ENCODE assay signal across 11 cellular contexts in genomic region chr12:21775130-21775920, GRCh38. TPM values are rescaled to one million over a fixed set of nuclear protein-coding genes. Genes with fewer than 3 reads are reported as not detected.
A peak's percentile ranks its signal among the peaks of the same experiment; 100 is the strongest.
DNase-seq lines count a peak whose midpoint lies in the region; ATAC-seq, FAIRE-seq and TF ChIP-seq lines count a peak whose summit lies in the region.
"Had no signal": no experiment of that assay in that cellular context is flagged by ENCODE, and none has a peak within 500 bp of the region (broad histone marks: within the 10 kb centered on the region; RNA-seq: fewer than 3 reads in every experiment).

No MANE protein-coding gene starts in this region.

- no peak for TF ChIP-seq RAD21 in HepG2 (CRISPR knock-in tag; IDR thresholded peaks at IDR 0.05)

- TF ChIP-seq EP300 in HepG2 (IDR thresholded peaks at IDR 0.05; ENCODE audit: low read depth in 2 of 2, low read length in 2 of 2) (no peak), HepG2 (CRISPR knock-in tag; IDR thresholded peaks at IDR 0.05; ENCODE audit: borderline replicate concordance) (no peak), stomach (IDR thresholded peaks at IDR 0.05) (no peak)

- no peak overlapping the region for H3K27ac ChIP-seq in HUES64 (ENCODE audit: low read depth, low read length)
- H3K27ac ChIP-seq in HepG2 (ENCODE audit: extremely low read length, insufficient read depth, low read length): no peak overlapping the region
- H3K27ac ChIP-seq in stomach: peak overlapping the region in 4 of 5 donors; percentile 81 to 92 (median 84)
- H3K27ac ChIP-seq in OCI-LY7 (ENCODE audit: low read depth, low read length, poor library complexity, severe bottlenecking): no peak overlapping the region
- H3K27ac ChIP-seq: SJSA1 had no signal

- 42% methylated on average over 14 of the region's 14 CpGs for WGBS in HUES64
- 60% methylated on average over 14 of the region's 14 CpGs for WGBS in HepG2 (ENCODE audit: low lambda C conversion rate)
- WGBS in stomach, 5 donors: 17 to 24% (median 21%) methylated on average over 14 of the region's 14 CpGs

- CTCF ChIA-PET in HepG2 (lab: Yijun Ruan, JAX; ENCODE audit: low intra/inter-chr PET ratio, low total read pairs): no interaction called here
- CTCF ChIA-PET in OCI-LY7 (lab: Charles Lee; ENCODE audit: unreplicated experiment): no interaction called here
- CTCF ChIA-PET in activated CD8-positive, alpha-beta memory T cell treated with anti-CD3 and anti-CD28 coated beads, Interleukin-2, amount 10 ng/mL, durations not matched to agents 7 days and 5 days (lab: Charles Lee): interaction anchor here (0.6 kb wide), 1 partner anchor 1088 kb away, joined by 3 read pairs; no protein-coding TSS in a partner anchor

- H3K4me1 ChIP-seq in HUES64 (ENCODE audit: insufficient read depth, low read length) (peaks cover 12% of the 10 kb centered on the region), HepG2 (ENCODE audit: insufficient read depth, low read length) (no peaks in the 10 kb centered on the region), stomach (peaks cover 0 to 29% (median 16%) of the 10 kb centered on the region in 4 donors), OCI-LY7 (ENCODE audit: insufficient read depth, low read length, poor library complexity, severe bottlenecking) (no peaks in the 10 kb centered on the region)
- H3K4me1 ChIP-seq: SJSA1 had no signal

- H3K9me3 ChIP-seq in HUES64 (ENCODE audit: insufficient read depth, low read depth, low read length) (no peaks in the 10 kb centered on the region), HepG2 (ENCODE audit: low read length) (no peaks in the 10 kb centered on the region), stomach (no peaks in the 10 kb centered on the region), OCI-LY7 (ENCODE audit: low read length) (no peaks in the 10 kb centered on the region)
- H3K9me3 ChIP-seq: SJSA1 had no signal

- H3K4me2 ChIP-seq in HepG2 (ENCODE audit: low read depth, low read length) (peak overlapping the region; percentile 7; the same call in 1 of the 2 replicates), OCI-LY7 (ENCODE audit: low read length) (no peak overlapping the region)

- intact Hi-C loops in HepG2 (cut with micrococcal nuclease; ENCODE audit: unreplicated experiment) (no loop called here), stomach (cut with DNase I; ENCODE audit: low total_unique reads) (no loop called here), OCI-LY7 (cut with micrococcal nuclease; ENCODE audit: unreplicated experiment) (no loop called here)

- no peaks in the 10 kb centered on the region for H3K36me3 Mint-ChIP-seq in chondrocyte (ENCODE audit: low read depth)
- H3K36me3 Mint-ChIP-seq in activated CD8-positive, alpha-beta memory T cell treated with anti-CD3 and anti-CD28 coated beads, Interleukin-2, amount 10 ng/mL, durations not matched to agents 7 days and 5 days: no peaks in the 10 kb centered on the region
- H3K36me3 Mint-ChIP-seq: immature natural killer cell had no signal

- in situ Hi-C loops in HepG2 (cut with HindIII; ENCODE audit: extremely low pct_ligation_motif_present, low pct_unique_long_range_greater_than_20kb): no loop called here

- no peak for ATAC-seq in HepG2
- no peak for ATAC-seq in activated CD8-positive, alpha-beta memory T cell treated with anti-CD3 and anti-CD28 coated beads, Interleukin-2, amount 10 ng/mL, durations not matched to agents 7 days and 5 days
- ATAC-seq: GM12878 had no signal

- H3K36me3 ChIP-seq in HUES64 (ENCODE audit: insufficient read depth, low read length) (no peaks in the 10 kb centered on the region), HepG2 (replicated peaks in 1 of 2; ENCODE audit: control insufficient read depth in 1 of 2, insufficient read depth in 2 of 2, low read length in 2 of 2) (no peaks in the 10 kb centered on the region), stomach (no peaks in the 10 kb centered on the region), OCI-LY7 (ENCODE audit: insufficient read depth, low read length) (no peaks in the 10 kb centered on the region)
- H3K36me3 ChIP-seq: SJSA1 had no signal

- POLR2A ChIA-PET in HepG2 (lab: Yijun Ruan, JAX): no interaction called here
- POLR2A ChIA-PET in OCI-LY7 (lab: Charles Lee): no interaction called here

- peaks cover 18% of the 10 kb centered on the region for H3K27me3 Mint-ChIP-seq in chondrocyte (ENCODE audit: low read depth)
- H3K27me3 Mint-ChIP-seq in activated CD8-positive, alpha-beta memory T cell treated with anti-CD3 and anti-CD28 coated beads, Interleukin-2, amount 10 ng/mL, durations not matched to agents 7 days and 5 days: peaks cover 66% of the 10 kb centered on the region

- peak overlapping the region; percentile 78 for H3K4me3 Mint-ChIP-seq in chondrocyte (ENCODE audit: unreplicated experiment)
- H3K4me3 Mint-ChIP-seq in activated CD8-positive, alpha-beta memory T cell treated with anti-CD3 and anti-CD28 coated beads, Interleukin-2, amount 10 ng/mL, durations not matched to agents 7 days and 5 days: no peak overlapping the region
- H3K4me3 Mint-ChIP-seq: immature natural killer cell had no signal

- H2AFZ ChIP-seq in HepG2 (ENCODE audit: low read length) (no peak overlapping the region), OCI-LY7 (ENCODE audit: low read length) (no peak overlapping the region)

- DNase-seq in chondrocyte (ENCODE audit: low spot score) (no peak), HepG2 (ENCODE audit: low spot score) (no peak), stomach (no peak), NCI-H2107 treated with DMSO at 0.1 percent for 48 hours (lab: John Stamatoyannopoulos, UW; ENCODE audit: unreplicated experiment) (no peak), OCI-LY7 (ENCODE audit: low spot score) (no peak)
- no peak for DNase-seq in stimulated activated CD4-positive, alpha-beta T cell treated with anti-CD3 and anti-CD28 coated beads, Interleukin-2, amount 100 ng/mL, for 24 hours
- no peak for DNase-seq in activated CD8-positive, alpha-beta memory T cell treated with anti-CD3 and anti-CD28 coated beads, Interleukin-2, amount 10 ng/mL, durations not matched to agents 7 days and 5 days
- DNase-seq: immature natural killer cell had no signal

- H3K4me1 Mint-ChIP-seq in chondrocyte (ENCODE audit: low read depth): peaks cover 9% of the 10 kb centered on the region
- H3K4me1 Mint-ChIP-seq in activated CD8-positive, alpha-beta memory T cell treated with anti-CD3 and anti-CD28 coated beads, Interleukin-2, amount 10 ng/mL, durations not matched to agents 7 days and 5 days: peaks cover 7% of the 10 kb centered on the region
- H3K4me1 Mint-ChIP-seq: immature natural killer cell had no signal

- H3K9me2 ChIP-seq in OCI-LY7 (ENCODE audit: insufficient read depth, low read length): no peaks in the 10 kb centered on the region

- BruUV-seq in HepG2 (replicated peaks; lab: Mats Ljungman, UMichigan) (no TSS peak), OCI-LY7 (replicated peaks; lab: Mats Ljungman, UMichigan) (no TSS peak)

- no peaks in the 10 kb centered on the region for H3K79me2 ChIP-seq in HepG2 (ENCODE audit: insufficient read depth, low read length)
- no peaks in the 10 kb centered on the region for H3K79me2 ChIP-seq in OCI-LY7 (ENCODE audit: insufficient read depth, low read depth, low read length)

- no peak for FAIRE-seq in HepG2 (lab: Jason Lieb, UNC)
- FAIRE-seq: GM12878 had no signal

- TF ChIP-seq CTCF in chondrocyte (IDR thresholded peaks at IDR 0.05) (no peak), HepG2 (CRISPR knock-in tag; IDR thresholded peaks at IDR 0.05) (no peak), stomach (IDR thresholded peaks at IDR 0.05) (no peak), OCI-LY7 (conservative IDR thresholded peaks at IDR 0.05; ENCODE audit: low read length) (no peak)

- H3K27ac Mint-ChIP-seq in chondrocyte (ENCODE audit: unreplicated experiment): no peak overlapping the region
- no peak overlapping the region for H3K27ac Mint-ChIP-seq in activated CD8-positive, alpha-beta memory T cell treated with anti-CD3 and anti-CD28 coated beads, Interleukin-2, amount 10 ng/mL, durations not matched to agents 7 days and 5 days
- H3K27ac Mint-ChIP-seq: immature natural killer cell had no signal

- peak overlapping the region; percentile 68 for H3K4me3 ChIP-seq in HUES64 (ENCODE audit: low read length)
- no peak overlapping the region for H3K4me3 ChIP-seq in HepG2 (replicated peaks in 1 of 3; ENCODE audit: insufficient read depth in 1 of 3, low read depth in 2 of 3, low read length in 3 of 3)
- H3K4me3 ChIP-seq in stomach: peak overlapping the region; percentile 56 to 60 (median 57)
- H3K4me3 ChIP-seq in OCI-LY7 (ENCODE audit: low read depth, low read length, poor library complexity, severe bottlenecking): no peak overlapping the region
- H3K4me3 ChIP-seq: GM12878, SJSA1 had no signal

- H4K20me1 ChIP-seq in HepG2 (ENCODE audit: insufficient read depth, low read length) (no peaks in the 10 kb centered on the region), OCI-LY7 (ENCODE audit: insufficient read depth, low read length) (no peaks in the 10 kb centered on the region)

- H3K27me3 ChIP-seq in HUES64 (ENCODE audit: insufficient read depth, low read length) (peaks cover 41% of the 10 kb centered on the region), HepG2 (ENCODE audit: control insufficient read depth in 1 of 2, insufficient read depth in 2 of 2, low read length in 2 of 2) (no peaks in the 10 kb centered on the region), stomach (peaks cover 0 to 26% (median 10%) of the 10 kb centered on the region in 3 donors)
- H3K27me3 ChIP-seq: SJSA1 had no signal

- no peak overlapping the region for H3K9ac ChIP-seq in HUES64 (ENCODE audit: low read depth, low read length)
- no peak overlapping the region for H3K9ac ChIP-seq in HepG2 (ENCODE audit: insufficient read depth, low read depth, low read length)

- no peak for TF ChIP-seq POLR2A in HepG2 (IDR thresholded peaks at IDR 0.05; ENCODE audit: insufficient read depth in 1 of 2, low read depth in 2 of 2, low read length in 2 of 2)
- no peak for TF ChIP-seq POLR2A in stomach (IDR thresholded peaks at IDR 0.05)

- H3K9me3 Mint-ChIP-seq in chondrocyte (ENCODE audit: low read depth): no peaks in the 10 kb centered on the region
- H3K9me3 Mint-ChIP-seq in activated CD8-positive, alpha-beta memory T cell treated with anti-CD3 and anti-CD28 coated beads, Interleukin-2, amount 10 ng/mL, durations not matched to agents 7 days and 5 days (ENCODE audit: low read depth): no peaks in the 10 kb centered on the region

RNA-seq across cellular contexts. Expression of gene KCNJ8, which starts 0.8 kb away (rescaled TPM):
- polyA plus RNA-seq in HUES64 (2013, experiment 1 of 2): 0.70 TPM
- polyA plus RNA-seq in HUES64 (2013, experiment 2 of 2): 0.76 TPM
- 1.1 TPM in 2 of 3 replicates, not detected in the other for total RNA-seq in chondrocyte
- total RNA-seq in HepG2 (2016; rRNA removed; fragmentation: Illumina TruSeq; extraction: Trizol): not detected in 2 replicates
- not detected in 2 replicates for total RNA-seq in HepG2 (2016; cell fraction: cytosol; rRNA removed; fragmentation: Illumina TruSeq; extraction: Trizol; ENCODE audit: low read depth)
- total RNA-seq in HepG2 (2016; cell fraction: insoluble cytoplasmic fraction; rRNA removed; fragmentation: Illumina TruSeq; extraction: Trizol): not detected in 2 replicates
- not detected in 2 replicates for total RNA-seq in HepG2 (2016; cell fraction: membrane; rRNA removed; fragmentation: Illumina TruSeq; extraction: Trizol)
- not detected in 2 replicates for total RNA-seq in HepG2 (2016; cell fraction: nucleus; rRNA removed; fragmentation: Illumina TruSeq; extraction: Trizol)
- polyA plus RNA-seq in HepG2 (2011; rRNA removed): not detected in 2 replicates
- polyA plus RNA-seq in HepG2 (2011; cell fraction: cytosol; rRNA removed): not detected in 2 replicates
- not detected in 2 replicates for polyA plus RNA-seq in HepG2 (2011; cell fraction: nucleus; rRNA removed)
- not detected in 2 replicates for polyA plus RNA-seq in HepG2 (2012)
- polyA plus RNA-seq in HepG2 (2016; cell fraction: cytosol; fragmentation: Illumina TruSeq; extraction: Trizol; ENCODE audit: low read depth): not detected in 2 replicates
- polyA plus RNA-seq in HepG2 (2016; cell fraction: insoluble cytoplasmic fraction; fragmentation: Illumina TruSeq; extraction: Trizol; ENCODE audit: low read depth): not detected in 2 replicates
- polyA plus RNA-seq in HepG2 (2016; cell fraction: membrane; fragmentation: Illumina TruSeq; extraction: Trizol; ENCODE audit: low read depth): not detected in 2 replicates
- not detected in 2 replicates for polyA plus RNA-seq in HepG2 (2016; cell fraction: nucleus; fragmentation: Illumina TruSeq; extraction: Trizol; ENCODE audit: insufficient read depth, low read depth)
- not detected in 2 replicates for polyA minus RNA-seq in HepG2 (2011; rRNA and poly(A)+ RNA removed; ENCODE audit: low replicate concordance)
- not detected in 2 replicates for polyA minus RNA-seq in HepG2 (2011; cell fraction: cytosol; rRNA and poly(A)+ RNA removed)
- not detected in 2 replicates for polyA minus RNA-seq in HepG2 (2011; cell fraction: nucleus; rRNA and poly(A)+ RNA removed)
- total RNA-seq in stomach: 10 to 100 TPM in 3 of 5 donors, not detected in 2; 10.6 to 19.6 (median 16.7) TPM
- 1 to 10 TPM; 5.7 to 7.2 (median 5.8) TPM for polyA plus RNA-seq in stomach
- total RNA-seq in OCI-LY7 (2014; rRNA removed; shearing (Covaris generic)): not detected in 2 replicates
- total RNA-seq in OCI-LY7 (2022): not detected in 2 replicates
- not detected for total RNA-seq in activated CD8-positive, alpha-beta memory T cell treated with anti-CD3 and anti-CD28 coated beads, Interleukin-2, amount 10 ng/mL, durations not matched to agents 7 days and 5 days
- total RNA-seq: GM12878, SJSA1 had no signal
- polyA plus RNA-seq: GM12878, immature natural killer cell had no signal

Comparison
In these comparisons a context has a peak if more than half of its experiments do, and no peak if none do; other contexts are left out.
1. H3K27ac ChIP-seq: peak in stomach (4 of 5); none in HUES64 (single experiment), HepG2 (single experiment) and OCI-LY7 (single experiment).
2. H3K4me3 ChIP-seq: peak in HUES64 (single experiment) and stomach (4 of 4); none in HepG2 (0 of 3) and OCI-LY7 (single experiment).